10 cellular contexts compared by ENCODE assay signal in the genomic region with DNA sequence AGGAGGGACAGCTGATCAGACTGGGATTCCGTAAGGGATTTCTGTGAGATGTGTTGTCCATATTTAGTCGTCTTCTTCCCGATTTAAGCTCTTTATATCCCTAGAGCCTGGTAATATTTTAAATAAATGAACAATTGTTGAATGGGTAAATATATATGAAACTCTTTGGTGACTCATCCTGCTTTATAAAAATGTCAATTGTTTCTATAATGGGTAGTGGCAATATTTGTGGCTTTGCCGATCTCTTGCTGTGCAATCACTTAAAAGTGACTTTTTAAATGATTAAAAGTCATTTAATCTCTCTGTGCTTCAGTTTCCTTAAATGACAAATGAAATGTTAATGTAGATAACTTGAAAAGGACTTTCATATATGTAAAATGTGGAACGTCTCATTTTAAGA.
"Had no signal": no experiment of that assay in that cellular context is flagged by ENCODE, and none has a peak within 500 bp of the region (broad histone marks: within the 10 kb centered on the region; RNA-seq: fewer than 3 reads in every experiment).

No MANE protein-coding gene starts in this region.

- ATAC-seq: HCT116, HepG2 had no signal

- H3K4me1 ChIP-seq: HAP-1 had no signal

- H3K27ac ChIP-seq: GM23248, HL-60, KMS-11 had no signal

- DNase-seq: GM23248, GOT3, H7, HFFc6, KBM-7 had no signal

- H3K36me3 ChIP-seq: HAP-1 had no signal

- H3K9ac ChIP-seq: GM23248, KMS-11 had no signal

- H3K9me3 ChIP-seq: HAP-1 had no signal

- FAIRE-seq: HepG2 had no signal

- H3K4me3 ChIP-seq: GM23248, HAP-1 had no signal
